1 cellular context compared by ENCODE assay signal in the genomic region with DNA sequence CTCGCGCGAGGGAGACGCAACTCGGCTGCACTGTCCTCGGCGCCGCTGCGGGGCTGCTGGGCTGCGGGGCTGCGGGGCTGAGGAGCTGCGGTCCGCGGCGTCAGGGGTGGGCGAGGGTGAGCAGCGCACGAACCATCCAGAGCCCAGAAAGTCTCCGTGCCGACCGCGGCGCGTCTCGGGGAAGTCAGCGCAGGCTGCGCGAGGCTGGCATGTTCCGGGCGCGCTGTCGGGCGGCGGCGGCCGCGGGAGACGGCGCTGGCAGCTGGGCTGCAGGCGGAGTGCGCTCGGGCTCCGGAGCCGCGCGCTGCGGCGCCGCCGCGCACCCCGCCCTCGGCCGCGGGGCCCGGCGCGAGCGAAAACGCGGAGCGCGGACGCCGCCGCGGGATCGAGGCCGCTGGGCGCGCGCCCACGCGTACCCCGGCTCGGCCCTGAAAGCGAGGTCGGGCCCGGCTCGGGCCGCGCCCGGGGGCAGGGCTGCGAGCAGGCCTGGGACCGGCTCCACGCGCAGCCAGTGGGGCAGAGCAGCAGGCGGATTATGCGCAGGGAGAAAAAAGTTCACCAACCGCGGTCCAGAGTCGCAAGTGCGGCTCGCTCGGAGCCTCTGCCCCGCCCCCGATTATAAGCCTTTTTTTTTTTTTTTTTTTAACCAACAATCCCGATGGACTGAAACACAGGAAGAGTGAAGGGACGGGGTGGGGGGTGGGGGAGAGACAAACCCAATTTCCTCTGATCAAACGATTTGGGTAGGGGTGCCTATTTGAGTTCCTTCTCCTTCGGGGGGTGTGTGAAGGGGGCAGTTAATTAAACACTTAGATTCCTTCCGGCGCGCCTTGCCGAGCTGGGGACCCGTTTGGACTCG.
TF ChIP-seq lines count a peak whose summit lies in the region.

A gene (minus strand): TSS at position 282 of the 859 bp plus-strand sequence. CDS start 117,230 bp downstream, outside the sequence.

TF ChIP-seq in HEK293, 187 proteins besides CTCF, POLR2A, EP300 and RAD21 (continued from another document):
- TF ChIP-seq, protein P1, sequence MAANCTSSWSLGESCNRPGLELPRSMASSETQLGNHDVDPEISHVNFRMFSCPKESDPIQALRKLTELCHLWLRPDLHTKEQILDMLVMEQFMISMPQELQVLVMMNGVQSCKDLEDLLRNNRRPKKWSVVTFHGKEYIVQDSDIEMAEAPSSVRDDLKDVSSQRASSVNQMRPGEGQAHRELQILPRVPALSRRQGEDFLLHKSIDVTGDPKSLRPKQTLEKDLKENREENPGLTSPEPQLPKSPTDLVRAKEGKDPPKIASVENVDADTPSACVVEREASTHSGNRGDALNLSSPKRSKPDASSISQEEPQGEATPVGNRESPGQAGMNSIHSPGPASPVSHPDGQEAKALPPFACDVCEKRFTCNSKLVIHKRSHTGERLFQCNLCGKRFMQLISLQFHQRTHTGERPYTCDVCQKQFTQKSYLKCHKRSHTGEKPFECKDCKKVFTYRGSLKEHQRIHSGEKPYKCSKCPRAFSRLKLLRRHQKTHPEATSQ (tag by site-specific recombination; IDR thresholded peaks at IDR 0.05), result 0 out of 2 replicates have a peak, but pooled peaks have one; percentile 27
- TF ChIP-seq, protein P2, sequence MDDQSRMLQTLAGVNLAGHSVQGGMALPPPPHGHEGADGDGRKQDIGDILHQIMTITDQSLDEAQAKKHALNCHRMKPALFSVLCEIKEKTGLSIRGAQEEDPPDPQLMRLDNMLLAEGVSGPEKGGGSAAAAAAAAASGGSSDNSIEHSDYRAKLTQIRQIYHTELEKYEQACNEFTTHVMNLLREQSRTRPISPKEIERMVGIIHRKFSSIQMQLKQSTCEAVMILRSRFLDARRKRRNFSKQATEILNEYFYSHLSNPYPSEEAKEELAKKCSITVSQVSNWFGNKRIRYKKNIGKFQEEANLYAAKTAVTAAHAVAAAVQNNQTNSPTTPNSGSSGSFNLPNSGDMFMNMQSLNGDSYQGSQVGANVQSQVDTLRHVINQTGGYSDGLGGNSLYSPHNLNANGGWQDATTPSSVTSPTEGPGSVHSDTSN (CRISPR knock-in tag; IDR thresholded peaks at IDR 0.05), result 0 out of 2 replicates have a peak, but pooled peaks have one; percentile 26
- peak; percentile 92 for TF ChIP-seq ZBTB8A (tag by site-specific recombination; IDR thresholded peaks at IDR 0.05)
- 0 out of 2 replicates have a peak, but pooled peaks have one; percentile 25 for TF ChIP-seq ZXDB (tag by site-specific recombination; IDR thresholded peaks at IDR 0.05)
- peak; percentile 16; the same call in 1 of the 2 replicates for TF ChIP-seq ZFP37 (tag by site-specific recombination; IDR thresholded peaks at IDR 0.05)
- TF ChIP-seq SCRT2 (tag by site-specific recombination; IDR thresholded peaks at IDR 0.05), result 0 out of 2 replicates have a peak, but pooled peaks have one; percentile 23
- TF ChIP-seq, protein P3, sequence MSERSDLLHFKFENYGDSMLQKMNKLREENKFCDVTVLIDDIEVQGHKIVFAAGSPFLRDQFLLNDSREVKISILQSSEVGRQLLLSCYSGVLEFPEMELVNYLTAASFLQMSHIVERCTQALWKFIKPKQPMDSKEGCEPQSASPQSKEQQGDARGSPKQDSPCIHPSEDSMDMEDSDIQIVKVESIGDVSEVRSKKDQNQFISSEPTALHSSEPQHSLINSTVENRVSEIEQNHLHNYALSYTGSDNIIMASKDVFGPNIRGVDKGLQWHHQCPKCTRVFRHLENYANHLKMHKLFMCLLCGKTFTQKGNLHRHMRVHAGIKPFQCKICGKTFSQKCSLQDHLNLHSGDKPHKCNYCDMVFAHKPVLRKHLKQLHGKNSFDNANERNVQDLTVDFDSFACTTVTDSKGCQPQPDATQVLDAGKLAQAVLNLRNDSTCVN (tag by site-specific recombination; optimal IDR thresholded peaks at IDR 0.05), result peak; percentile 92
- TF ChIP-seq ZNF600 (tag by site-specific recombination; IDR thresholded peaks at IDR 0.05), result 0 out of 2 replicates have a peak, but pooled peaks have one; percentile 9
- TF ChIP-seq, protein P4, sequence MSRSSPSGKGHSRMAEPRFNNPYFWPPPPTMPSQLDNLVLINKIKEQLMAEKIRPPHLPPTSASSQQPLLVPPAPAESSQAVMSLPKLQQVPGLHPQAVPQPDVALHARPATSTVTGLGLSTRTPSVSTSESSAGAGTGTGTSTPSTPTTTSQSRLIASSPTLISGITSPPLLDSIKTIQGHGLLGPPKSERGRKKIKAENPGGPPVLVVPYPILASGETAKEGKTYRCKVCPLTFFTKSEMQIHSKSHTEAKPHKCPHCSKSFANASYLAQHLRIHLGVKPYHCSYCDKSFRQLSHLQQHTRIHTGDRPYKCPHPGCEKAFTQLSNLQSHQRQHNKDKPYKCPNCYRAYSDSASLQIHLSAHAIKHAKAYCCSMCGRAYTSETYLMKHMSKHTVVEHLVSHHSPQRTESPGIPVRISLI (tag by site-specific recombination; IDR thresholded peaks at IDR 0.05), result peak; percentile 47; the same call in 1 of the 2 replicates
- TF ChIP-seq KLF8 (tag by site-specific recombination; IDR thresholded peaks at IDR 0.05), result peak; percentile 30; the same call in 1 of the 2 replicates
- TF ChIP-seq, protein P5, sequence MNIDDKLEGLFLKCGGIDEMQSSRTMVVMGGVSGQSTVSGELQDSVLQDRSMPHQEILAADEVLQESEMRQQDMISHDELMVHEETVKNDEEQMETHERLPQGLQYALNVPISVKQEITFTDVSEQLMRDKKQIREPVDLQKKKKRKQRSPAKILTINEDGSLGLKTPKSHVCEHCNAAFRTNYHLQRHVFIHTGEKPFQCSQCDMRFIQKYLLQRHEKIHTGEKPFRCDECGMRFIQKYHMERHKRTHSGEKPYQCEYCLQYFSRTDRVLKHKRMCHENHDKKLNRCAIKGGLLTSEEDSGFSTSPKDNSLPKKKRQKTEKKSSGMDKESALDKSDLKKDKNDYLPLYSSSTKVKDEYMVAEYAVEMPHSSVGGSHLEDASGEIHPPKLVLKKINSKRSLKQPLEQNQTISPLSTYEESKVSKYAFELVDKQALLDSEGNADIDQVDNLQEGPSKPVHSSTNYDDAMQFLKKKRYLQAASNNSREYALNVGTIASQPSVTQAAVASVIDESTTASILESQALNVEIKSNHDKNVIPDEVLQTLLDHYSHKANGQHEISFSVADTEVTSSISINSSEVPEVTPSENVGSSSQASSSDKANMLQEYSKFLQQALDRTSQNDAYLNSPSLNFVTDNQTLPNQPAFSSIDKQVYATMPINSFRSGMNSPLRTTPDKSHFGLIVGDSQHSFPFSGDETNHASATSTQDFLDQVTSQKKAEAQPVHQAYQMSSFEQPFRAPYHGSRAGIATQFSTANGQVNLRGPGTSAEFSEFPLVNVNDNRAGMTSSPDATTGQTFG (tag by site-specific recombination; IDR thresholded peaks at IDR 0.05; ENCODE audit: borderline replicate concordance), result no peak
- TF ChIP-seq ZBTB20 (tag by site-specific recombination; IDR thresholded peaks at IDR 0.05), result peak; percentile 52; the same call in 1 of the 2 replicates
- peak; percentile 56; the same call in 1 of the 2 replicates for TF ChIP-seq KLF9 (tag by site-specific recombination; IDR thresholded peaks at IDR 0.05; ENCODE audit: low read depth)
- TF ChIP-seq, protein P6, sequence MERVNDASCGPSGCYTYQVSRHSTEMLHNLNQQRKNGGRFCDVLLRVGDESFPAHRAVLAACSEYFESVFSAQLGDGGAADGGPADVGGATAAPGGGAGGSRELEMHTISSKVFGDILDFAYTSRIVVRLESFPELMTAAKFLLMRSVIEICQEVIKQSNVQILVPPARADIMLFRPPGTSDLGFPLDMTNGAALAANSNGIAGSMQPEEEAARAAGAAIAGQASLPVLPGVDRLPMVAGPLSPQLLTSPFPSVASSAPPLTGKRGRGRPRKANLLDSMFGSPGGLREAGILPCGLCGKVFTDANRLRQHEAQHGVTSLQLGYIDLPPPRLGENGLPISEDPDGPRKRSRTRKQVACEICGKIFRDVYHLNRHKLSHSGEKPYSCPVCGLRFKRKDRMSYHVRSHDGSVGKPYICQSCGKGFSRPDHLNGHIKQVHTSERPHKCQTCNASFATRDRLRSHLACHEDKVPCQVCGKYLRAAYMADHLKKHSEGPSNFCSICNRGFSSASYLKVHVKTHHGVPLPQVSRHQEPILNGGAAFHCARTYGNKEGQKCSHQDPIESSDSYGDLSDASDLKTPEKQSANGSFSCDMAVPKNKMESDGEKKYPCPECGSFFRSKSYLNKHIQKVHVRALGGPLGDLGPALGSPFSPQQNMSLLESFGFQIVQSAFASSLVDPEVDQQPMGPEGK (tag by site-specific recombination; IDR thresholded peaks at IDR 0.05), result peak; percentile 40; the same call in 1 of the 2 replicates
